Comparison of ENCODE assay signal across 20 cellular contexts in genomic region chr11:120500414-120500936, GRCh38. TPM values are rescaled to one million over a fixed set of nuclear protein-coding genes. Genes with fewer than 3 reads are reported as not detected.
DNase-seq lines count a peak whose midpoint lies in the region; ATAC-seq and TF ChIP-seq lines count a peak whose summit lies in the region.
"Had no signal": no experiment of that assay in that cellular context is flagged by ENCODE, and none has a peak within 500 bp of the region (broad histone marks: within the 10 kb centered on the region; RNA-seq: fewer than 3 reads in every experiment).

No MANE protein-coding gene starts in this region.

- TF ChIP-seq POLR2A in spleen (IDR thresholded peaks at IDR 0.05), result no peak

- no peaks in the 10 kb centered on the region for H3K9me3 ChIP-seq in spleen
- H3K9me3 ChIP-seq: right lobe of liver, thoracic aorta had no signal

- DNase-seq in DMS 273 (lab: John Stamatoyannopoulos, UW; ENCODE audit: unreplicated experiment), result peak; percentile 11
- DNase-seq in DMS 273 treated with DMSO at 0.1 percent for 48 hours (lab: John Stamatoyannopoulos, UW), result no peak
- peak; percentile 28 for DNase-seq in SHP77 treated with DMSO at 0.1 percent for 48 hours (lab: John Stamatoyannopoulos, UW)
- DNase-seq in left ventricle myocardium superior, result no peak
- peak; percentile 61 for DNase-seq in spleen
- no peak for DNase-seq in NCI-H2171 (lab: John Stamatoyannopoulos, UW)
- DNase-seq in mucosa of gallbladder (ENCODE audit: low spot score), result no peak
- DNase-seq: cerebellar nuclear complex; effector memory CD8-positive, alpha-beta T cell; foreskin melanocyte; GOT3; NCI-H1436; right lobe of liver; stimulated activated CD4-positive, alpha-beta T cell treated with anti-CD3 and anti-CD28 coated beads, Interleukin-4, amount 100 ng/mL, for 24 hours had no signal

- TF ChIP-seq CTCF in spleen (IDR thresholded peaks at IDR 0.05 in 8 of 11, conservative IDR thresholded peaks at IDR 0.05 in 3 of 11), result no peak

- 61 to 65% (median 63%) methylated on average over 11 of the region's 11 CpGs for WGBS in spleen, 5 donors

- no peaks in the 10 kb centered on the region for H3K36me3 ChIP-seq in spleen
- H3K36me3 ChIP-seq: right lobe of liver, thoracic aorta had no signal

- peak; percentile 45 for ATAC-seq in left ventricle myocardium superior
- no peak for ATAC-seq in GM18511 (IDR thresholded peaks at IDR 0.05; ENCODE audit: unreplicated experiment)
- ATAC-seq: effector memory CD8-positive, alpha-beta T cell had no signal

- no peak overlapping the region for H3K27ac ChIP-seq in spleen
- H3K27ac ChIP-seq: 22Rv1, right lobe of liver, thoracic aorta had no signal

- H3K4me1 ChIP-seq in spleen, result no peaks in the 10 kb centered on the region
- H3K4me1 ChIP-seq: right lobe of liver had no signal

- H3K27me3 ChIP-seq in spleen (replicated peaks in 1 of 7), result peaks cover 0 to 66% (median 34%) of the 10 kb centered on the region in 7 donors
- H3K27me3 ChIP-seq: right lobe of liver had no signal

- intact Hi-C loops in left ventricle myocardium superior (cut with micrococcal nuclease) (no loop called here), spleen (cut with DNase I; ENCODE audit: low total_unique reads) (no loop called here)

- no peak overlapping the region for H3K4me3 ChIP-seq in spleen
- H3K4me3 ChIP-seq: right lobe of liver, thoracic aorta had no signal

RNA-seq across cellular contexts. Expression of gene GRIK4, which starts 11.1 kb away (rescaled TPM):
- 0.22 TPM for total RNA-seq in left ventricle myocardium superior
- total RNA-seq in spleen, result 1 to 10 TPM in 4 of 7 donors, under 1 TPM in 3; 0.40 to 2.4 (median 1.7) TPM
- under 1 TPM; 0.04 to 0.19 (median 0.14) TPM for polyA plus RNA-seq in spleen
- 2.9 TPM for total RNA-seq in mucosa of gallbladder
- total RNA-seq: activated T-helper 2 cell treated with anti-CD3 and anti-CD28 coated beads, Interferon-gamma antibody, Interleukin-2, Interleukin-4, amounts not matched to agents 10 μg/mL and 5 μg/mL and 100 μg/mL, durations not matched to agents 14 hours and 24 hours and 36 hours; NCI-H460; thoracic aorta had no signal
- polyA plus RNA-seq: IgD-negative memory B cell had no signal

Comparison
In these comparisons a context has a peak if more than half of its experiments do, and no peak if none do; other contexts are left out.
1. DNase-seq: peak in DMS 273 (single experiment), SHP77 treated with DMSO at 0.1 percent for 48 hours (single experiment) and spleen (single experiment); none in DMS 273 treated with DMSO at 0.1 percent for 48 hours (single experiment), left ventricle myocardium superior (single experiment), NCI-H2171 (single experiment) and mucosa of gallbladder (single experiment).